In the genomic region with DNA sequence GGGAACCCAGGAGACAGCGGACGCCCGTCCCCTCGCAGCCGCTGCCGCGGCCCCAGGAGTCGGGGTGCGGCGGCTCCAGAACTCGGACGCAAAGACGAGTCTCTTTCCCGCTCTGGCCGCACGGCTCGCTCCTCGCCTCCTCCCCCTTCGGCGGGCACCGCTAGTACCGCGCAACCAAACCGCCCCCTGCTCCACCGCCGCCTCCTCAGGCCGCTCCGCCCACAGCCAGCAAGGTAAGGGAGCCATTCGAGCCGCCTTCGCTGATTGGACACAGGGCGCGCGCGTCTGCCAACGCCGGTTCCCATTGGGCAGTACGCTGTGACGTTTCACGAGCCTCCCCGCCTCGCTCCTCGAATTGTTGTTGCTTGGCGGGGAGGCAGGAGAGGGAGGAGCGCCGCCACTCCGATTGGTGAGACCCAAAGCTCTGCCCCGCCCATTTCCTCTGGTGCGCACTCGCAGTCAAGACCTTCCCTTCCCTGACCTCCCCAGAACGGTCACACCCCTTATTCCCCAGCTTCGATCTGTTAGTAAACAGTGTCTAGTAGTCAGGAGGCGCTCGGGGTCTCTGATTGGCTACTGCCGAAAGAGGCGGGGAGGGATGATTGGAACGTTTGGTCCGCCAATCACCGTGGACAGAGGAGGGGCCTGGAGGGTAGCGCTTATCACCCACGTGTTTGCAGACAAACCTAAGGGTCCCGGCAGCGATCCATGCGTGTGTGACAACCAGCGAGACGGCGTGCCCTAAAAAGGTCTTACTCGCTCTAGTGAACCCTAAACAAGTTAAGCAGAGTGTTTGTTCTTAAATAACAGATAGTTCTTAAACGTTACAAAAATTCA, we compare ENCODE assay signal across 1 cellular context.
A peak's percentile ranks its signal among the peaks of the same experiment; 100 is the strongest.
TF ChIP-seq lines count a peak whose summit lies in the region.

A gene (minus strand): TSS at position 170 of the 837 bp plus-strand sequence. CDS start 207 bp downstream, outside the sequence.

TF ChIP-seq in H1, 55 proteins besides CTCF, POLR2A, EP300 and RAD21:
- no peak for TF ChIP-seq KDM5A (IDR thresholded peaks at IDR 0.05; ENCODE audit: low read length)
- no peak for TF ChIP-seq SRF (IDR thresholded peaks at IDR 0.05; ENCODE audit: low read depth, low read length)
- TF ChIP-seq, protein P1, sequence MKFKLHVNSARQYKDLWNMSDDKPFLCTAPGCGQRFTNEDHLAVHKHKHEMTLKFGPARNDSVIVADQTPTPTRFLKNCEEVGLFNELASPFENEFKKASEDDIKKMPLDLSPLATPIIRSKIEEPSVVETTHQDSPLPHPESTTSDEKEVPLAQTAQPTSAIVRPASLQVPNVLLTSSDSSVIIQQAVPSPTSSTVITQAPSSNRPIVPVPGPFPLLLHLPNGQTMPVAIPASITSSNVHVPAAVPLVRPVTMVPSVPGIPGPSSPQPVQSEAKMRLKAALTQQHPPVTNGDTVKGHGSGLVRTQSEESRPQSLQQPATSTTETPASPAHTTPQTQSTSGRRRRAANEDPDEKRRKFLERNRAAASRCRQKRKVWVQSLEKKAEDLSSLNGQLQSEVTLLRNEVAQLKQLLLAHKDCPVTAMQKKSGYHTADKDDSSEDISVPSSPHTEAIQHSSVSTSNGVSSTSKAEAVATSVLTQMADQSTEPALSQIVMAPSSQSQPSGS (IDR thresholded peaks at IDR 0.05; ENCODE audit: low read length) = 0 out of 2 replicates have a peak, but pooled peaks have one; percentile 57
- no peak for TF ChIP-seq SUZ12 (IDR thresholded peaks at IDR 0.05; ENCODE audit: low read length)
- TF ChIP-seq BRCA1 (IDR thresholded peaks at IDR 0.05; ENCODE audit: low read depth, low read length) = no peak
- no peak for TF ChIP-seq JUN (IDR thresholded peaks at IDR 0.05; ENCODE audit: low read depth, low read length)
- TF ChIP-seq YY1 (IDR thresholded peaks at IDR 0.05; ENCODE audit: low read depth, low read length) = no peak
- no peak for TF ChIP-seq CEBPB (IDR thresholded peaks at IDR 0.05; ENCODE audit: low read depth, low read length)
- no peak for TF ChIP-seq HDAC2 (IDR thresholded peaks at IDR 0.05; ENCODE audit: borderline replicate concordance in 1 of 2, low read depth in 2 of 2, low read length in 2 of 2)
- TF ChIP-seq, protein P2, sequence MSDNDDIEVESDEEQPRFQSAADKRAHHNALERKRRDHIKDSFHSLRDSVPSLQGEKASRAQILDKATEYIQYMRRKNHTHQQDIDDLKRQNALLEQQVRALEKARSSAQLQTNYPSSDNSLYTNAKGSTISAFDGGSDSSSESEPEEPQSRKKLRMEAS (IDR thresholded peaks at IDR 0.05) = peak; percentile 96
- peak; percentile 50; the same call in 1 of the 2 replicates for TF ChIP-seq RFX5 (IDR thresholded peaks at IDR 0.05; ENCODE audit: borderline replicate concordance, low read depth, low read length)
- no peak for TF ChIP-seq FOSL1 (IDR thresholded peaks at IDR 0.05; ENCODE audit: insufficient read depth, low read depth, low read length)
- TF ChIP-seq CHD1 (IDR thresholded peaks at IDR 0.05; ENCODE audit: low read depth, low read length) = no peak
- peak; percentile 56 for TF ChIP-seq NRF1 (IDR thresholded peaks at IDR 0.05; ENCODE audit: low read depth, low read length)
- peak; percentile 78 for TF ChIP-seq TAF1 (IDR thresholded peaks at IDR 0.05; ENCODE audit: low read depth, low read length)
- TF ChIP-seq JUND (IDR thresholded peaks at IDR 0.05; ENCODE audit: low read length) = no peak
- TF ChIP-seq SIRT6 (IDR thresholded peaks at IDR 0.05; ENCODE audit: low read length) = no peak
- no peak for TF ChIP-seq CBX8 (IDR thresholded peaks at IDR 0.05; ENCODE audit: borderline replicate concordance, low read depth, low read length)
- TF ChIP-seq SAP30 (IDR thresholded peaks at IDR 0.05; ENCODE audit: insufficient read depth, insufficient replicate concordance, low read length) = peak; percentile 85
- TF ChIP-seq POLR2AphosphoS5 (IDR thresholded peaks at IDR 0.05; ENCODE audit: low read depth, low read length) = peak; percentile 85
- peak; percentile 72; the same call in 1 of the 2 replicates for TF ChIP-seq TBP (IDR thresholded peaks at IDR 0.05; ENCODE audit: low read depth, low read length)
- no peak for TF ChIP-seq SIX5 (IDR thresholded peaks at IDR 0.05; ENCODE audit: low read depth, low read length)
- TF ChIP-seq KDM1A (IDR thresholded peaks at IDR 0.05; ENCODE audit: borderline replicate concordance, low read length) = no peak
- TF ChIP-seq CHD2 (IDR thresholded peaks at IDR 0.05; ENCODE audit: low read length) = peak; percentile 91
- no peak for TF ChIP-seq TAF7 (optimal IDR thresholded peaks at IDR 0.05; ENCODE audit: borderline replicate concordance, low read depth, low read length)
- TF ChIP-seq MAFK (IDR thresholded peaks at IDR 0.05; ENCODE audit: low read depth, low read length) = no peak
- no peak for TF ChIP-seq KDM4A (IDR thresholded peaks at IDR 0.05; ENCODE audit: low read depth, low read length, severe bottlenecking)
- TF ChIP-seq TEAD4 (IDR thresholded peaks at IDR 0.05; ENCODE audit: low read depth, low read length) = no peak
- TF ChIP-seq EGR1 (IDR thresholded peaks at IDR 0.05; ENCODE audit: borderline replicate concordance, low read depth, low read length) = no peak
- TF ChIP-seq, protein P3, sequence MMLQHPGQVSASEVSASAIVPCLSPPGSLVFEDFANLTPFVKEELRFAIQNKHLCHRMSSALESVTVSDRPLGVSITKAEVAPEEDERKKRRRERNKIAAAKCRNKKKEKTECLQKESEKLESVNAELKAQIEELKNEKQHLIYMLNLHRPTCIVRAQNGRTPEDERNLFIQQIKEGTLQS (IDR thresholded peaks at IDR 0.05; ENCODE audit: insufficient read depth, low read depth, low read length) = no peak
- TF ChIP-seq CBX5 (IDR thresholded peaks at IDR 0.05; ENCODE audit: low read depth, low read length) = no peak
- TF ChIP-seq RNF2 (IDR thresholded peaks at IDR 0.05; ENCODE audit: borderline replicate concordance, low read depth, low read length, missing control alignments, poor library complexity, severe bottlenecking) = no peak
- TF ChIP-seq ZNF274 (IDR thresholded peaks at IDR 0.05; ENCODE audit: borderline replicate concordance, extremely low read depth, low read length) = no peak
- TF ChIP-seq GABPA (IDR thresholded peaks at IDR 0.05; ENCODE audit: borderline replicate concordance, insufficient read depth, low read length) = no peak
- TF ChIP-seq, protein P4, sequence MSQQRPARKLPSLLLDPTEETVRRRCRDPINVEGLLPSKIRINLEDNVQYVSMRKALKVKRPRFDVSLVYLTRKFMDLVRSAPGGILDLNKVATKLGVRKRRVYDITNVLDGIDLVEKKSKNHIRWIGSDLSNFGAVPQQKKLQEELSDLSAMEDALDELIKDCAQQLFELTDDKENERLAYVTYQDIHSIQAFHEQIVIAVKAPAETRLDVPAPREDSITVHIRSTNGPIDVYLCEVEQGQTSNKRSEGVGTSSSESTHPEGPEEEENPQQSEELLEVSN (IDR thresholded peaks at IDR 0.05) = peak; percentile 62
- TF ChIP-seq POU5F1 (IDR thresholded peaks at IDR 0.05; ENCODE audit: low read depth, low read length) = no peak
- TF ChIP-seq, protein P5, sequence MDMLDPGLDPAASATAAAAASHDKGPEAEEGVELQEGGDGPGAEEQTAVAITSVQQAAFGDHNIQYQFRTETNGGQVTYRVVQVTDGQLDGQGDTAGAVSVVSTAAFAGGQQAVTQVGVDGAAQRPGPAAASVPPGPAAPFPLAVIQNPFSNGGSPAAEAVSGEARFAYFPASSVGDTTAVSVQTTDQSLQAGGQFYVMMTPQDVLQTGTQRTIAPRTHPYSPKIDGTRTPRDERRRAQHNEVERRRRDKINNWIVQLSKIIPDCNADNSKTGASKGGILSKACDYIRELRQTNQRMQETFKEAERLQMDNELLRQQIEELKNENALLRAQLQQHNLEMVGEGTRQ (IDR thresholded peaks at IDR 0.05; ENCODE audit: low read length) = peak; percentile 33; the same call in 1 of the 2 replicates
- TF ChIP-seq TCF12 (IDR thresholded peaks at IDR 0.05; ENCODE audit: low read depth, low read length) = no peak
- TF ChIP-seq SP4 (IDR thresholded peaks at IDR 0.05; ENCODE audit: low read length) = peak; percentile 76; the same call in 1 of the 2 replicates
- peak; percentile 80 for TF ChIP-seq SP2 (IDR thresholded peaks at IDR 0.05; ENCODE audit: low read length)
- no peak for TF ChIP-seq BCL11A (IDR thresholded peaks at IDR 0.05; ENCODE audit: low read depth in 2 of 2, low read length in 2 of 2)
- peak; percentile 96 for TF ChIP-seq PHF8 (conservative IDR thresholded peaks at IDR 0.05; ENCODE audit: low read depth, low read length)
- TF ChIP-seq GTF2F1 (IDR thresholded peaks at IDR 0.05; ENCODE audit: borderline replicate concordance, low read depth, low read length) = no peak
- TF ChIP-seq NANOG (IDR thresholded peaks at IDR 0.05; ENCODE audit: insufficient read depth, low read depth, low read length, poor library complexity, severe bottlenecking) = no peak
- TF ChIP-seq HDAC6 (IDR thresholded peaks at IDR 0.05; ENCODE audit: low read depth, low read length) = no peak
- peak; percentile 96 for TF ChIP-seq SP1 (IDR thresholded peaks at IDR 0.05; ENCODE audit: low read depth, low read length)
- peak; percentile 79 for TF ChIP-seq ASH2L (IDR thresholded peaks at IDR 0.05; ENCODE audit: low read length)
- no peak for TF ChIP-seq CTBP2 (IDR thresholded peaks at IDR 0.05; ENCODE audit: borderline replicate concordance, insufficient read depth, insufficient read length, low read length)
- TF ChIP-seq, protein P6, sequence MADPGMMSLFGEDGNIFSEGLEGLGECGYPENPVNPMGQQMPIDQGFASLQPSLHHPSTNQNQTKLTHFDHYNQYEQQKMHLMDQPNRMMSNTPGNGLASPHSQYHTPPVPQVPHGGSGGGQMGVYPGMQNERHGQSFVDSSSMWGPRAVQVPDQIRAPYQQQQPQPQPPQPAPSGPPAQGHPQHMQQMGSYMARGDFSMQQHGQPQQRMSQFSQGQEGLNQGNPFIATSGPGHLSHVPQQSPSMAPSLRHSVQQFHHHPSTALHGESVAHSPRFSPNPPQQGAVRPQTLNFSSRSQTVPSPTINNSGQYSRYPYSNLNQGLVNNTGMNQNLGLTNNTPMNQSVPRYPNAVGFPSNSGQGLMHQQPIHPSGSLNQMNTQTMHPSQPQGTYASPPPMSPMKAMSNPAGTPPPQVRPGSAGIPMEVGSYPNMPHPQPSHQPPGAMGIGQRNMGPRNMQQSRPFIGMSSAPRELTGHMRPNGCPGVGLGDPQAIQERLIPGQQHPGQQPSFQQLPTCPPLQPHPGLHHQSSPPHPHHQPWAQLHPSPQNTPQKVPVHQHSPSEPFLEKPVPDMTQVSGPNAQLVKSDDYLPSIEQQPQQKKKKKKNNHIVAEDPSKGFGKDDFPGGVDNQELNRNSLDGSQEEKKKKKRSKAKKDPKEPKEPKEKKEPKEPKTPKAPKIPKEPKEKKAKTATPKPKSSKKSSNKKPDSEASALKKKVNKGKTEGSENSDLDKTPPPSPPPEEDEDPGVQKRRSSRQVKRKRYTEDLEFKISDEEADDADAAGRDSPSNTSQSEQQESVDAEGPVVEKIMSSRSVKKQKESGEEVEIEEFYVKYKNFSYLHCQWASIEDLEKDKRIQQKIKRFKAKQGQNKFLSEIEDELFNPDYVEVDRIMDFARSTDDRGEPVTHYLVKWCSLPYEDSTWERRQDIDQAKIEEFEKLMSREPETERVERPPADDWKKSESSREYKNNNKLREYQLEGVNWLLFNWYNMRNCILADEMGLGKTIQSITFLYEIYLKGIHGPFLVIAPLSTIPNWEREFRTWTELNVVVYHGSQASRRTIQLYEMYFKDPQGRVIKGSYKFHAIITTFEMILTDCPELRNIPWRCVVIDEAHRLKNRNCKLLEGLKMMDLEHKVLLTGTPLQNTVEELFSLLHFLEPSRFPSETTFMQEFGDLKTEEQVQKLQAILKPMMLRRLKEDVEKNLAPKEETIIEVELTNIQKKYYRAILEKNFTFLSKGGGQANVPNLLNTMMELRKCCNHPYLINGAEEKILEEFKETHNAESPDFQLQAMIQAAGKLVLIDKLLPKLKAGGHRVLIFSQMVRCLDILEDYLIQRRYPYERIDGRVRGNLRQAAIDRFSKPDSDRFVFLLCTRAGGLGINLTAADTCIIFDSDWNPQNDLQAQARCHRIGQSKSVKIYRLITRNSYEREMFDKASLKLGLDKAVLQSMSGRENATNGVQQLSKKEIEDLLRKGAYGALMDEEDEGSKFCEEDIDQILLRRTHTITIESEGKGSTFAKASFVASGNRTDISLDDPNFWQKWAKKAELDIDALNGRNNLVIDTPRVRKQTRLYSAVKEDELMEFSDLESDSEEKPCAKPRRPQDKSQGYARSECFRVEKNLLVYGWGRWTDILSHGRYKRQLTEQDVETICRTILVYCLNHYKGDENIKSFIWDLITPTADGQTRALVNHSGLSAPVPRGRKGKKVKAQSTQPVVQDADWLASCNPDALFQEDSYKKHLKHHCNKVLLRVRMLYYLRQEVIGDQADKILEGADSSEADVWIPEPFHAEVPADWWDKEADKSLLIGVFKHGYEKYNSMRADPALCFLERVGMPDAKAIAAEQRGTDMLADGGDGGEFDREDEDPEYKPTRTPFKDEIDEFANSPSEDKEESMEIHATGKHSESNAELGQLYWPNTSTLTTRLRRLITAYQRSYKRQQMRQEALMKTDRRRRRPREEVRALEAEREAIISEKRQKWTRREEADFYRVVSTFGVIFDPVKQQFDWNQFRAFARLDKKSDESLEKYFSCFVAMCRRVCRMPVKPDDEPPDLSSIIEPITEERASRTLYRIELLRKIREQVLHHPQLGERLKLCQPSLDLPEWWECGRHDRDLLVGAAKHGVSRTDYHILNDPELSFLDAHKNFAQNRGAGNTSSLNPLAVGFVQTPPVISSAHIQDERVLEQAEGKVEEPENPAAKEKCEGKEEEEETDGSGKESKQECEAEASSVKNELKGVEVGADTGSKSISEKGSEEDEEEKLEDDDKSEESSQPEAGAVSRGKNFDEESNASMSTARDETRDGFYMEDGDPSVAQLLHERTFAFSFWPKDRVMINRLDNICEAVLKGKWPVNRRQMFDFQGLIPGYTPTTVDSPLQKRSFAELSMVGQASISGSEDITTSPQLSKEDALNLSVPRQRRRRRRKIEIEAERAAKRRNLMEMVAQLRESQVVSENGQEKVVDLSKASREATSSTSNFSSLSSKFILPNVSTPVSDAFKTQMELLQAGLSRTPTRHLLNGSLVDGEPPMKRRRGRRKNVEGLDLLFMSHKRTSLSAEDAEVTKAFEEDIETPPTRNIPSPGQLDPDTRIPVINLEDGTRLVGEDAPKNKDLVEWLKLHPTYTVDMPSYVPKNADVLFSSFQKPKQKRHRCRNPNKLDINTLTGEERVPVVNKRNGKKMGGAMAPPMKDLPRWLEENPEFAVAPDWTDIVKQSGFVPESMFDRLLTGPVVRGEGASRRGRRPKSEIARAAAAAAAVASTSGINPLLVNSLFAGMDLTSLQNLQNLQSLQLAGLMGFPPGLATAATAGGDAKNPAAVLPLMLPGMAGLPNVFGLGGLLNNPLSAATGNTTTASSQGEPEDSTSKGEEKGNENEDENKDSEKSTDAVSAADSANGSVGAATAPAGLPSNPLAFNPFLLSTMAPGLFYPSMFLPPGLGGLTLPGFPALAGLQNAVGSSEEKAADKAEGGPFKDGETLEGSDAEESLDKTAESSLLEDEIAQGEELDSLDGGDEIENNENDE (IDR thresholded peaks at IDR 0.05; ENCODE audit: insufficient replicate concordance, low read length) = no peak
- TF ChIP-seq EZH2 (IDR thresholded peaks at IDR 0.05; ENCODE audit: low read depth, low read length, severe bottlenecking) = no peak
- TF ChIP-seq RXRA (IDR thresholded peaks at IDR 0.05; ENCODE audit: insufficient read depth, low read depth, low read length) = no peak
- TF ChIP-seq RBBP5 (IDR thresholded peaks at IDR 0.05; ENCODE audit: borderline replicate concordance, low read depth, low read length) = no peak
- peak; percentile 77 to 92; a peak in 3 of 4 replicates for TF ChIP-seq SIN3A (conservative IDR thresholded peaks at IDR 0.05 in 1 of 2, IDR thresholded peaks at IDR 0.05 in 1 of 2; ENCODE audit: low read depth in 1 of 2, low read length in 2 of 2)
- TF ChIP-seq BACH1 (IDR thresholded peaks at IDR 0.05; ENCODE audit: low read length) = no peak
- TF ChIP-seq CREB1 (IDR thresholded peaks at IDR 0.05) = peak; percentile 89
